ENCODE assay signal across 8 cellular contexts in genomic region chr1:153567621-153568366, GRCh38. TPM values are rescaled to one million over a fixed set of nuclear protein-coding genes. Genes with fewer than 3 reads are reported as not detected.
DNase-seq lines count a peak whose midpoint lies in the region; ATAC-seq and TF ChIP-seq lines count a peak whose summit lies in the region.

No MANE protein-coding gene starts in this region.

- H3K4me3 ChIP-seq in heart left ventricle (peak overlapping the region in 8 of 12 donors; percentile 5 to 46 (median 30)), iPS-15b (ENCODE audit: low read depth, low read length) (peak overlapping the region; percentile 40), foreskin fibroblast (ENCODE audit: low read depth in 1 of 2, low read length in 2 of 2) (peak overlapping the region in 1 of 2 donors; percentile 28)

- H3K4me3 Mint-ChIP-seq in activated CD8-positive, alpha-beta T cell treated with anti-CD3 and anti-CD28 coated beads for 36 hours: no peak overlapping the region

- H3K27ac ChIP-seq in heart left ventricle: peak overlapping the region in 10 of 12 donors; percentile 57 to 96 (median 82)

- no peak for TF ChIP-seq POLR2A in heart left ventricle (IDR thresholded peaks at IDR 0.05)

- DNase-seq in heart left ventricle (no peak), Right ventricle myocardium inferior (ENCODE audit: missing footprints) (no peak), putamen (ENCODE audit: low spot score) (no peak), foreskin fibroblast (no peak)
- DNase-seq in activated CD8-positive, alpha-beta T cell treated with anti-CD3 and anti-CD28 coated beads for 36 hours: peak; percentile 86
- DNase-seq in stimulated activated CD4-positive, alpha-beta T cell treated with anti-CD3 and anti-CD28 coated beads, Interleukin-4, amount 100 ng/mL, for 24 hours: peak; percentile 64

- POLR2A ChIA-PET in activated CD8-positive, alpha-beta T cell treated with anti-CD3 and anti-CD28 coated beads for 36 hours (lab: Charles Lee): interaction anchor here (0.8 to 6.3 kb wide), 7 partner anchors 8 to 56 kb away, joined by 3 to 80 read pairs (median 3); partner anchors contain the start of genes S100A4 and S100A6

- 78 to 82% (median 80%) methylated on average over 22 of the region's 22 CpGs for WGBS in heart left ventricle, 4 donors

- CTCF ChIA-PET in activated CD8-positive, alpha-beta T cell treated with anti-CD3 and anti-CD28 coated beads for 36 hours (lab: Charles Lee): interaction anchor here (0.7 to 7.7 kb wide), 30 partner anchors 9 to 104 kb away, joined by 3 to 191 read pairs (median 4); partner anchors contain the start of genes CHTOP, ILF2, S100A14 and S100A4

- peak overlapping the region; percentile 37 for H3K27ac Mint-ChIP-seq in activated CD8-positive, alpha-beta T cell treated with anti-CD3 and anti-CD28 coated beads for 36 hours

- H3K36me3 ChIP-seq in heart left ventricle (no peaks in the 10 kb centered on the region), iPS-15b (ENCODE audit: control insufficient read depth, insufficient read depth, low read length) (no peaks in the 10 kb centered on the region)

- TF ChIP-seq CTCF in heart left ventricle (IDR thresholded peaks at IDR 0.05) (no peak), foreskin fibroblast (IDR thresholded peaks at IDR 0.05; ENCODE audit: low read depth, low read length) (no peak)
- no peak for TF ChIP-seq CTCF in activated CD8-positive, alpha-beta T cell treated with anti-CD3 and anti-CD28 coated beads for 36 hours (IDR thresholded peaks at IDR 0.05)

- no peak overlapping the region for H3K9ac ChIP-seq in iPS-15b (ENCODE audit: low read depth, low read length)

- peaks cover 11 to 64% (median 38%) of the 10 kb centered on the region in 12 donors for H3K4me1 ChIP-seq in heart left ventricle
- H3K4me1 ChIP-seq in iPS-15b (ENCODE audit: control insufficient read depth, insufficient read depth, low read length): peaks cover 21% of the 10 kb centered on the region

- H3K27me3 ChIP-seq in heart left ventricle: no peaks in the 10 kb centered on the region
- no peaks in the 10 kb centered on the region for H3K27me3 ChIP-seq in iPS-15b (ENCODE audit: control insufficient read depth, insufficient read depth, low read length)

- no peaks in the 10 kb centered on the region for H3K9me3 ChIP-seq in heart left ventricle
- no peaks in the 10 kb centered on the region for H3K9me3 ChIP-seq in iPS-15b (ENCODE audit: control insufficient read depth, insufficient read depth, low read length)

- H3K9me3 Mint-ChIP-seq in activated CD8-positive, alpha-beta T cell treated with anti-CD3 and anti-CD28 coated beads for 36 hours: no peaks in the 10 kb centered on the region

- no peaks in the 10 kb centered on the region for H3K36me3 Mint-ChIP-seq in activated CD8-positive, alpha-beta T cell treated with anti-CD3 and anti-CD28 coated beads for 36 hours (ENCODE audit: low read depth)

- no peaks in the 10 kb centered on the region for H3K27me3 Mint-ChIP-seq in activated CD8-positive, alpha-beta T cell treated with anti-CD3 and anti-CD28 coated beads for 36 hours

- peaks cover 48% of the 10 kb centered on the region for H3K4me1 Mint-ChIP-seq in activated CD8-positive, alpha-beta T cell treated with anti-CD3 and anti-CD28 coated beads for 36 hours (ENCODE audit: low read depth)

- ATAC-seq in heart left ventricle (no peak), Right ventricle myocardium inferior (no peak), HG03457 (IDR thresholded peaks at IDR 0.05; ENCODE audit: unreplicated experiment) (no peak)
- peak; percentile 25 for ATAC-seq in activated CD8-positive, alpha-beta T cell treated with anti-CD3 and anti-CD28 coated beads for 36 hours

- intact Hi-C loops in heart left ventricle (cut with DNase I) (loop anchor here (1.0 to 5.0 kb wide), 10 partner anchors 33 to 215 kb away; partner anchors contain the start of genes S100A6 (in 2 of the 10) and S100A16 (in 1 of the 10)), Right ventricle myocardium inferior (cut with DNase I) (loop anchor here (1.0 to 5.0 kb wide), 5 partner anchors 17 to 205 kb away; partner anchors contain the start of gene CHTOP)
- intact Hi-C loops in activated CD8-positive, alpha-beta T cell treated with anti-CD3 and anti-CD28 coated beads for 36 hours (cut with micrococcal nuclease): loop anchor here (2.0 kb wide), 1 partner anchor 35 kb away; no protein-coding TSS in a partner anchor

RNA-seq across cellular contexts. Expression of gene S100A2, which starts 2.1 kb away (rescaled TPM):
- total RNA-seq in heart left ventricle: 1 to 10 TPM in 8 of 9 donors, not detected in 1; 1.3 to 4.0 (median 2.4) TPM
- polyA plus RNA-seq in heart left ventricle: 1 to 10 TPM; 2.8 to 5.1 TPM
- total RNA-seq in Right ventricle myocardium inferior: 2.3 TPM
- under 1 TPM in 1 of 2 experiments, not detected in 1; 0.50 TPM for total RNA-seq in activated CD8-positive, alpha-beta T cell treated with anti-CD3 and anti-CD28 coated beads for 36 hours

RNA-seq across cellular contexts. Expression of gene S100A3, which starts 18.7 kb away (rescaled TPM):
- total RNA-seq in heart left ventricle: 1 to 10 TPM in 4 of 9 donors, under 1 TPM in 3, not detected in 2; 0.57 to 5.9 (median 1.1) TPM
- 1 to 10 TPM; 1.6 to 5.2 TPM for polyA plus RNA-seq in heart left ventricle
- 0.49 TPM for total RNA-seq in Right ventricle myocardium inferior
- not detected for total RNA-seq in activated CD8-positive, alpha-beta T cell treated with anti-CD3 and anti-CD28 coated beads for 36 hours

RNA-seq across cellular contexts. Expression of gene S100A4, which starts 22.2 kb away (rescaled TPM):
- total RNA-seq in heart left ventricle (100 to 1,000 TPM in 4 of 9 donors, 10 to 100 TPM in 5; 56.9 to 214 (median 96.1) TPM), Right ventricle myocardium inferior (164 TPM)
- 100 to 1,000 TPM; 214 to 398 TPM for polyA plus RNA-seq in heart left ventricle
- total RNA-seq in activated CD8-positive, alpha-beta T cell treated with anti-CD3 and anti-CD28 coated beads for 36 hours: 100 to 1,000 TPM; 109 to 118 TPM

RNA-seq across cellular contexts. Expression of gene S100A5, which starts 27.1 kb away (rescaled TPM):
- total RNA-seq in heart left ventricle (not detected), Right ventricle myocardium inferior (not detected)
- polyA plus RNA-seq in heart left ventricle: not detected
- 1 to 10 TPM; 1.1 to 1.2 TPM for total RNA-seq in activated CD8-positive, alpha-beta T cell treated with anti-CD3 and anti-CD28 coated beads for 36 hours

RNA-seq across cellular contexts. Expression of gene S100A6, which starts 32.0 kb away (rescaled TPM):
- 100 to 1,000 TPM; 157 to 415 (median 301) TPM for total RNA-seq in heart left ventricle
- 1,000 to 10,000 TPM in 1 of 2 donors, 100 to 1,000 TPM in 1; 371 to 1,213 TPM for polyA plus RNA-seq in heart left ventricle
- total RNA-seq in Right ventricle myocardium inferior: 265 TPM
- 100 to 1,000 TPM; 200 to 211 TPM for total RNA-seq in activated CD8-positive, alpha-beta T cell treated with anti-CD3 and anti-CD28 coated beads for 36 hours

Comparison
In these comparisons a context has a peak if more than half of its experiments do, and no peak if none do; other contexts are left out.
1. DNase-seq: peak in activated CD8-positive, alpha-beta T cell treated with anti-CD3 and anti-CD28 coated beads for 36 hours (single experiment) and stimulated activated CD4-positive, alpha-beta T cell treated with anti-CD3 and anti-CD28 coated beads, Interleukin-4, amount 100 ng/mL, for 24 hours (single experiment); none in heart left ventricle (0 of 5), Right ventricle myocardium inferior (single experiment), putamen (single experiment) and foreskin fibroblast (0 of 2).